In the genomic region with DNA sequence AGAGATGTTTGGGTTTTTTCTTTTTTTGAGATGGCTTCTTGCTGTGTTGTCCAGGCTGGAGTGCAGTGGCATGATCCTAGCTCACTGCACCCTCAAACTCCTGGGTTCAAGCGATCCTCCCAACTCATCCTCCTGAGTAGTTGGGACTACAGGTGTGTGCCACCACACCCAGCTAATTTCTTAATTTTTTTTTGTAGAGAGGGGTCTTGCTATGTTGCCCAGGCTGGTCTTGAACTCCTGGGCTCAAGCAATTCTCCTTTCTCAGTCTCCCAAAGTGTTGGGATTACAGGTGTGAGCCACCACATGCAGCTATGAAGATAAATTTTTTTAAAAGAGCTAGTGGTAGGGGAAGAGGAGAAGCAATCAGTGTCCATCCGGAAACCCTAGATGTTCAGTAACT, we compare ENCODE assay signal across 26 cellular contexts.
"Had no signal": no experiment of that assay in that cellular context is flagged by ENCODE, and none has a peak within 500 bp of the region (broad histone marks: within the 10 kb centered on the region; RNA-seq: fewer than 3 reads in every experiment).

No MANE protein-coding gene starts in this region.

- H3K27ac ChIP-seq: neural progenitor cell, ovary, parathyroid adenoma, psoas muscle, sigmoid colon, suprapubic skin, testis, tibial artery, transverse colon, upper lobe of right lung, uterus had no signal

- ATAC-seq: naive thymus-derived CD8-positive, alpha-beta T cell; psoas muscle; right cardiac atrium; stimulated activated memory B cell treated with anti-CD40 and anti-IgM and Interleukin-4, amounts not matched to agents 10 μg/mL and 1 μg/mL and 100 μg/mL, for 72 hours; stimulated activated naive CD8-positive, alpha-beta T cell treated with anti-CD3 and anti-CD28 coated beads, Interleukin-15, amount 100 ng/mL, for 72 hours; stimulated activated naive CD8-positive, alpha-beta T cell treated with anti-CD3 and anti-CD28 coated beads, Interleukin-15, Interleukin-2, amounts not matched to agents 100 U/mL and 50 U/mL, for 24 hours; upper lobe of right lung had no signal

- H3K36me3 ChIP-seq: neural progenitor cell, ovary, transverse colon, upper lobe of right lung, uterus had no signal

- H3K9me3 ChIP-seq: ovary, psoas muscle, sigmoid colon, suprapubic skin, testis, tibial artery, transverse colon, upper lobe of right lung, uterus had no signal

- FAIRE-seq: small intestine had no signal

- H2AFZ ChIP-seq: neural progenitor cell, parathyroid adenoma had no signal

- H3K27me3 ChIP-seq: neural progenitor cell, ovary, sigmoid colon, suprapubic skin, testis, tibial artery, transverse colon, upper lobe of right lung, uterus had no signal

- H3K79me2 ChIP-seq: parathyroid adenoma had no signal

- H3K4me3 ChIP-seq: neural progenitor cell, ovary, psoas muscle, sigmoid colon, suprapubic skin, testis, tibial artery, transverse colon, upper lobe of right lung, uterus had no signal

- H3K4me2 ChIP-seq: neural progenitor cell had no signal

- H3K9ac ChIP-seq: neural progenitor cell, parathyroid adenoma had no signal

- DNase-seq: naive B cell; naive thymus-derived CD8-positive, alpha-beta T cell; occipital lobe; ovary; posterior cingulate gyrus; psoas muscle; right cardiac atrium; sigmoid colon; small intestine; stimulated activated CD4-positive, alpha-beta T cell treated with anti-CD3 and anti-CD28 coated beads, Interleukin-15, amount 100 ng/mL, for 24 hours; stimulated activated CD4-positive, alpha-beta T cell treated with anti-CD3 and anti-CD28 coated beads, Interleukin-4, amount 100 ng/mL, for 1 hour; stimulated activated CD4-positive, alpha-beta T cell treated with anti-CD3 and anti-CD28 coated beads, Interleukin-4, amount 100 ng/mL, for 4 hours; stimulated activated CD8-positive, alpha-beta memory T cell treated with anti-CD3 and anti-CD28 coated beads, Interleukin-4, amount 100 ng/mL, for 48 hours; stimulated activated naive CD4-positive, alpha-beta T cell; stimulated activated naive CD8-positive, alpha-beta T cell treated with anti-CD3 and anti-CD28 coated beads, Interleukin-15, amount 100 ng/mL, for 72 hours; stimulated activated naive CD8-positive, alpha-beta T cell treated with anti-CD3 and anti-CD28 coated beads, Interleukin-15, Interleukin-2, amounts not matched to agents 100 U/mL and 50 U/mL, for 24 hours; substantia nigra; testis; tibial artery; transverse colon; upper lobe of right lung; uterus had no signal

- H3K4me1 ChIP-seq: neural progenitor cell, parathyroid adenoma, psoas muscle, suprapubic skin, testis, tibial artery, transverse colon, upper lobe of right lung, uterus had no signal
